Comparison of ENCODE assay signal across 14 cellular contexts in genomic region chr2:174618179-174618578, GRCh38. TPM values are rescaled to one million over a fixed set of nuclear protein-coding genes. Genes with fewer than 3 reads are reported as not detected.
DNase-seq lines count a peak whose midpoint lies in the region; ATAC-seq and TF ChIP-seq lines count a peak whose summit lies in the region.
"Had no signal": no experiment of that assay in that cellular context is flagged by ENCODE, and none has a peak within 500 bp of the region (broad histone marks: within the 10 kb centered on the region; RNA-seq: fewer than 3 reads in every experiment).

No MANE protein-coding gene starts in this region.

- H2AFZ ChIP-seq in Loucy (ENCODE audit: low read length) = no peak overlapping the region

- peaks cover 61% of the 10 kb centered on the region for H3K4me1 Mint-ChIP-seq in activated CD4-positive, alpha-beta T cell treated with anti-CD3 and anti-CD28 coated beads, Interleukin-2, amount 10 ng/mL, durations not matched to agents 24 days and 14 days
- H3K4me1 Mint-ChIP-seq in dendritic cell treated with granulocyte-macrophage colony-stimulating factor and Interleukin-4, amounts not matched to agents 40 ng/mL and 50 ng/mL, for 4 days (ENCODE audit: low read depth) = peaks cover 70% of the 10 kb centered on the region

- H3K9me3 ChIP-seq in Loucy (ENCODE audit: insufficient read depth, low read depth, low read length) = no peaks in the 10 kb centered on the region
- H3K9me3 ChIP-seq: A549, SK-N-SH had no signal

- no peaks in the 10 kb centered on the region for H3K27me3 ChIP-seq in Loucy (ENCODE audit: insufficient read depth, low read length, poor library complexity, severe bottlenecking)

- peak overlapping the region; percentile 68 for H3K4me2 ChIP-seq in Loucy (ENCODE audit: low read depth, low read length, poor library complexity, severe bottlenecking)
- H3K4me2 ChIP-seq: SK-N-SH had no signal

- H3K27ac ChIP-seq in skin epidermis = peak overlapping the region in 14 of 21 experiments; percentile 3 to 77 (median 40)
- H3K27ac ChIP-seq in caudate nucleus (ENCODE audit: low read depth, low read length) = no peak overlapping the region

- H3K79me2 ChIP-seq in Loucy (ENCODE audit: insufficient read depth, low read length) = peaks cover 59% of the 10 kb centered on the region

- ATAC-seq in GM21423 (IDR thresholded peaks at IDR 0.05; ENCODE audit: unreplicated experiment) = no peak
- ATAC-seq: A549 had no signal

- H3K9me2 ChIP-seq in Loucy (replicated peaks; ENCODE audit: low read depth, low read length) = no peaks in the 10 kb centered on the region
- H3K9me2 ChIP-seq: SK-N-SH had no signal

- H3K4me1 ChIP-seq in Loucy (ENCODE audit: insufficient read depth, low read length, poor library complexity, severe bottlenecking) = peaks cover 37% of the 10 kb centered on the region

- peaks cover 52% of the 10 kb centered on the region for H3K36me3 Mint-ChIP-seq in activated CD4-positive, alpha-beta T cell treated with anti-CD3 and anti-CD28 coated beads, Interleukin-2, amount 10 ng/mL, durations not matched to agents 24 days and 14 days (ENCODE audit: low read depth)
- peaks cover 69% of the 10 kb centered on the region for H3K36me3 Mint-ChIP-seq in dendritic cell treated with granulocyte-macrophage colony-stimulating factor and Interleukin-4, amounts not matched to agents 40 ng/mL and 50 ng/mL, for 4 days (ENCODE audit: low read depth)

- peak; percentile 62 for DNase-seq in activated CD4-positive, alpha-beta T cell treated with anti-CD3 and anti-CD28 coated beads, Interleukin-2, amount 10 ng/mL, durations not matched to agents 24 days and 14 days
- DNase-seq in activated CD4-positive, alpha-beta T cell treated with anti-CD3 and anti-CD28 coated beads, Interleukin-2, amount 50 U/mL, for 1 hour = no peak
- DNase-seq in caudate nucleus (lab: John Stamatoyannopoulos, UW) (no peak), NCI-H2171 treated with DMSO at 0.1 percent for 48 hours (lab: John Stamatoyannopoulos, UW) (no peak)
- DNase-seq: activated CD4-positive, CD25-positive, alpha-beta regulatory T cell; activated effector memory CD4-positive, alpha-beta T cell treated with Interleukin-2 at 50 U/mL for 16 hours; kidney; retina; SK-N-SH had no signal

- peak overlapping the region; percentile 78 for H3K4me3 Mint-ChIP-seq in activated CD4-positive, alpha-beta T cell treated with anti-CD3 and anti-CD28 coated beads, Interleukin-2, amount 10 ng/mL, durations not matched to agents 24 days and 14 days
- no peak overlapping the region for H3K4me3 Mint-ChIP-seq in dendritic cell treated with granulocyte-macrophage colony-stimulating factor and Interleukin-4, amounts not matched to agents 40 ng/mL and 50 ng/mL, for 4 days

- H3K27me3 Mint-ChIP-seq in activated CD4-positive, alpha-beta T cell treated with anti-CD3 and anti-CD28 coated beads, Interleukin-2, amount 10 ng/mL, durations not matched to agents 24 days and 14 days = no peaks in the 10 kb centered on the region
- no peaks in the 10 kb centered on the region for H3K27me3 Mint-ChIP-seq in dendritic cell treated with granulocyte-macrophage colony-stimulating factor and Interleukin-4, amounts not matched to agents 40 ng/mL and 50 ng/mL, for 4 days

- peak overlapping the region; percentile 28 for H3K4me3 ChIP-seq in Loucy (ENCODE audit: low read length, poor library complexity, severe bottlenecking)
- no peak overlapping the region for H3K4me3 ChIP-seq in skin epidermis
- H3K4me3 ChIP-seq: A549 had no signal

- no peak for TF ChIP-seq CTCF in Loucy (conservative IDR thresholded peaks at IDR 0.05; ENCODE audit: low read length)

- H3K9ac ChIP-seq in Loucy (ENCODE audit: low read depth, low read length, poor library complexity, severe bottlenecking) = peak overlapping the region; percentile 19
- H3K9ac ChIP-seq: SK-N-SH had no signal

- no peaks in the 10 kb centered on the region for H3K9me3 Mint-ChIP-seq in activated CD4-positive, alpha-beta T cell treated with anti-CD3 and anti-CD28 coated beads, Interleukin-2, amount 10 ng/mL, durations not matched to agents 24 days and 14 days
- no peaks in the 10 kb centered on the region for H3K9me3 Mint-ChIP-seq in dendritic cell treated with granulocyte-macrophage colony-stimulating factor and Interleukin-4, amounts not matched to agents 40 ng/mL and 50 ng/mL, for 4 days

- peaks cover under 1% of the 10 kb centered on the region; the same call in 1 of the 2 replicates for H3K36me3 ChIP-seq in Loucy (ENCODE audit: insufficient read depth, low read length)

- intact Hi-C loops in activated CD4-positive, alpha-beta T cell treated with anti-CD3 and anti-CD28 coated beads, Interleukin-2, amount 10 ng/mL, durations not matched to agents 24 days and 14 days (cut with micrococcal nuclease) = no loop called here
- intact Hi-C loops in dendritic cell treated with granulocyte-macrophage colony-stimulating factor and Interleukin-4, amounts not matched to agents 40 ng/mL and 50 ng/mL, for 4 days (cut with micrococcal nuclease) = no loop called here

- peaks cover 20% of the 10 kb centered on the region for H4K20me1 ChIP-seq in Loucy (ENCODE audit: insufficient read depth, low read length, poor library complexity, severe bottlenecking)

- H3F3A ChIP-seq in Loucy (ENCODE audit: low read depth) = peaks cover 2% of the 10 kb centered on the region; the same call in 1 of the 2 replicates

- peak overlapping the region; percentile 92 for H3K27ac Mint-ChIP-seq in activated CD4-positive, alpha-beta T cell treated with anti-CD3 and anti-CD28 coated beads, Interleukin-2, amount 10 ng/mL, durations not matched to agents 24 days and 14 days
- H3K27ac Mint-ChIP-seq in dendritic cell treated with granulocyte-macrophage colony-stimulating factor and Interleukin-4, amounts not matched to agents 40 ng/mL and 50 ng/mL, for 4 days = peak overlapping the region; percentile 75

RNA-seq across cellular contexts. Expression of gene WIPF1, which starts 20.6 kb away (rescaled TPM):
- total RNA-seq in activated CD4-positive, alpha-beta T cell treated with anti-CD3 and anti-CD28 coated beads, Interleukin-2, amount 10 ng/mL, durations not matched to agents 24 days and 14 days = 280 and 287 TPM in 2 replicates
